Comparison of ENCODE assay signal across 18 cellular contexts in genomic region chr7:49497471-49497870, GRCh38.
A peak's percentile ranks its signal among the peaks of the same experiment; 100 is the strongest.
DNase-seq lines count a peak whose midpoint lies in the region; ATAC-seq lines count a peak whose summit lies in the region.
"Had no signal": no experiment of that assay in that cellular context is flagged by ENCODE, and none has a peak within 500 bp of the region (broad histone marks: within the 10 kb centered on the region; RNA-seq: fewer than 3 reads in every experiment).

No MANE protein-coding gene starts in this region.

- peak; percentile 79 for ATAC-seq in GM19351 (IDR thresholded peaks at IDR 0.05; ENCODE audit: unreplicated experiment)
- peak; percentile 74 for ATAC-seq in HG02852 (IDR thresholded peaks at IDR 0.05; ENCODE audit: unreplicated experiment)
- peak; percentile 55 for ATAC-seq in HG03565 (IDR thresholded peaks at IDR 0.05; ENCODE audit: unreplicated experiment)
- no peak for ATAC-seq in HG03378 (IDR thresholded peaks at IDR 0.05; ENCODE audit: unreplicated experiment)
- ATAC-seq: HepG2, K562 had no signal

- no peak for DNase-seq in NCI-H2171 treated with DMSO at 0.1 percent for 48 hours (lab: John Stamatoyannopoulos, UW)
- no peak for DNase-seq in NCI-H2029 (lab: John Stamatoyannopoulos, UW)
- DNase-seq in NCI-H2081 (lab: John Stamatoyannopoulos, UW) = no peak
- DNase-seq: CD4-positive, CD25-positive, alpha-beta regulatory T cell; DND-41; NCI-H1105; NCI-H146; NCI-H2029 treated with DMSO at 0.1 percent for 48 hours; NCI-H2171; NCI-H524 treated with DMSO at 0.1 percent for 48 hours; Right ventricle myocardium superior; T1000 had no signal
